Comparison of ENCODE assay signal across 8 cellular contexts in the genomic region with DNA sequence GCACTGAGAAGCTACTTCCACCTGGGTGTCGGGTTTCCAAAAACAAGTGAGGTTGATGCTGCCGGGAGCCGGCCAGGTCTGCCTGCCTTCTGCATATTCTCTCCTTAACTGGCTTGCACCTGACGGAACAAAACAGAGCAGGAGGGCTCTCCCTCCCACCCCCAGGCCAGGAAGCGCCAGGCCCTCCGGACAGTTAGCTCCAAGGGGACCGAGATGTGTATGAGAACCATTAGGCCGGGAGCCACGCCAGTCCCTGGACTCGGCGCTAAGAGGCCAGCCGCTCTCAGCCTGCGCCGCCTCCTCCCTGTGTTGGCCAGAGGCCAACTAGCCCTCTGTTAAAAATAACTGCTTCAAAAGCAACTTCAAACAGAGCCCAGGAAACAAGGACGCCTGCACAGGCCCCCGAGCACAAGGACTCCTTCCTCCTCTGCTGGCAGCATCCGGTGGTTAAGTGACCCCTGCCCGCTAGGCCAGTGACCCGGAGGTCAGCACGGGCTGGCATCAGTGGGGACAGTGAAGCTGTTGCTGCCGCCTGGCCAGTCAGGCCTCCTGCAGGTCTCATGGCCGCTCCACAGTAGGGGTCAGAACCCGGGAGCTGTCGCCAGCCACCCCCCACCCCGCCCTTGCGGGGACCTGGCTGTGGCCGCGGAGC.
DNase-seq lines count a peak whose midpoint lies in the region; ATAC-seq, FAIRE-seq and TF ChIP-seq lines count a peak whose summit lies in the region.

No MANE protein-coding gene starts in this region.

- H3K27ac ChIP-seq in K562 (ENCODE audit: extremely low read depth, low read depth, low read length): no peak overlapping the region

- no TSS peak for BruUV-seq in K562 (replicated peaks; lab: Mats Ljungman, UMichigan)

- H3K9me1 ChIP-seq in K562 (ENCODE audit: control insufficient read depth, insufficient read depth, low read length): no peaks in the 10 kb centered on the region

- peaks cover 7% of the 10 kb centered on the region for H3K36me3 Mint-ChIP-seq in T-helper 17 cell (ENCODE audit: low read depth)

- no peak for TF ChIP-seq RAD21 in K562 (CRISPR knock-in tag; conservative IDR thresholded peaks at IDR 0.05 in 1 of 2, IDR thresholded peaks at IDR 0.05 in 1 of 2)

- H3K9me3 ChIP-seq in K562 (replicated peaks; ENCODE audit: control insufficient read depth, insufficient read depth, low read depth, low read length) (no peaks in the 10 kb centered on the region), T-helper 17 cell (ENCODE audit: control insufficient read depth, low read length, poor library complexity, severe bottlenecking) (no peaks in the 10 kb centered on the region)

- FAIRE-seq in K562 (lab: Jason Lieb, UNC): no peak

- ATAC-seq in K562 (peak; percentile 60), HG03439 (IDR thresholded peaks at IDR 0.05; ENCODE audit: unreplicated experiment) (no peak), GM18868 (IDR thresholded peaks at IDR 0.05; ENCODE audit: unreplicated experiment) (no peak), T-helper 17 cell (no peak), HG03571 (IDR thresholded peaks at IDR 0.05; ENCODE audit: unreplicated experiment) (no peak)

- 0 out of 2 replicates have a peak, but pooled peaks cover 16% of the 10 kb centered on the region for H4K20me1 ChIP-seq in K562 (replicated peaks; ENCODE audit: control insufficient read depth, insufficient read depth, low read length)

- no peak for TF ChIP-seq POLR2A in K562 (conservative IDR thresholded peaks at IDR 0.05)

- H3K27ac Mint-ChIP-seq in T-helper 17 cell: no peak overlapping the region

- H2AFZ ChIP-seq in K562 (ENCODE audit: low read depth, low read length): no peak overlapping the region

- no peak for TF ChIP-seq EP300 in K562 (IDR thresholded peaks at IDR 0.05; ENCODE audit: low read length)

- intact Hi-C loops in K562 (cut with micrococcal nuclease): no loop called here

- peaks cover 0 to 7% of the 10 kb centered on the region in 2 experiments; a peak in 2 of 5 replicates for H3K4me1 ChIP-seq in K562 (replicated peaks in 1 of 2; ENCODE audit: control insufficient read depth in 2 of 2, insufficient read depth in 2 of 2, low read length in 2 of 2)

- no peak overlapping the region for H3K4me2 ChIP-seq in K562 (ENCODE audit: insufficient read depth, low read length)

- DNase-seq in NCI-H1417 (lab: John Stamatoyannopoulos, UW): peak; percentile 91 to 96 (median 94)
- peak in 2 of 4 experiments; percentile 21 to 29 for DNase-seq in K562 (ENCODE audit: extremely low read depth in 1 of 4, low spot score in 3 of 4)
- peak; percentile 74 for DNase-seq in inferior parietal cortex (ENCODE audit: extremely low spot score)
- DNase-seq in superior temporal gyrus (ENCODE audit: extremely low spot score): peak; percentile 74
- no peak for DNase-seq in T-helper 17 cell

- in situ Hi-C loops in K562 (cut with MboI): no loop called here

- no peak for TF ChIP-seq CTCF in K562 (IDR thresholded peaks at IDR 0.05 in 2 of 3, conservative IDR thresholded peaks at IDR 0.05 in 1 of 3; ENCODE audit: insufficient read depth in 2 of 3, low read depth in 1 of 3, low read length in 3 of 3)

- no peak overlapping the region; a peak in 1 of 4 replicates for H3K9ac ChIP-seq in K562 (ENCODE audit: insufficient read depth in 1 of 2, low read depth in 2 of 2, low read length in 2 of 2)

- H3K36me3 ChIP-seq in K562 (ENCODE audit: control insufficient read depth, insufficient read depth, low read length): no peaks in the 10 kb centered on the region

- H3K4me3 Mint-ChIP-seq in T-helper 17 cell: no peak overlapping the region

- peaks cover 5% of the 10 kb centered on the region for H3K4me1 Mint-ChIP-seq in T-helper 17 cell

- POLR2A ChIA-PET in K562 (lab: Yijun Ruan, JAX): interaction anchor here (0.7 to 1.2 kb wide), 4 partner anchors 10 to 559 kb away, joined by 3 to 5 read pairs (median 3); no protein-coding TSS in a partner anchor

- H3K27me3 Mint-ChIP-seq in T-helper 17 cell: peaks cover 8% of the 10 kb centered on the region

- no peak overlapping the region for H3K4me3 ChIP-seq in K562

- no peaks in the 10 kb centered on the region for H3K79me2 ChIP-seq in K562 (ENCODE audit: control insufficient read depth, insufficient read depth, low read length)

- 5% methylated on average over 27 of the region's 28 CpGs for WGBS in K562 (ENCODE audit: insufficient coverage, low coverage, missing lambda C conversion rate)

- H3K27me3 ChIP-seq in K562 (ENCODE audit: control insufficient read depth in 2 of 2, insufficient read depth in 2 of 2, low read length in 2 of 2): peaks cover 20 to 82% of the 10 kb centered on the region in 2 experiments; a peak in 4 of 5 replicates

- CTCF ChIA-PET in K562 (lab: Yijun Ruan, JAX; ENCODE audit: low intra/inter-chr PET ratio): interaction anchor here (0.7 kb wide), 1 partner anchor 387 kb away, joined by 3 read pairs; no protein-coding TSS in a partner anchor

TF ChIP-seq in K562, 482 proteins besides CTCF, POLR2A, EP300 and RAD21:
- TF ChIP-seq RBM17 (IDR thresholded peaks at IDR 0.05; ENCODE audit: borderline replicate concordance, low read depth, low read length) (no peak), HLTF (IDR thresholded peaks at IDR 0.05) (no peak), ZNF316 (IDR thresholded peaks at IDR 0.05) (no peak), NFIC (IDR thresholded peaks at IDR 0.05) (peak; percentile 86), ZNF57 (CRISPR knock-in tag; IDR thresholded peaks at IDR 0.05) (no peak)

Comparison
In these comparisons a context has a peak if more than half of its experiments do, and no peak if none do; other contexts are left out.
1. DNase-seq: peak in NCI-H1417 (3 of 3), inferior parietal cortex (single experiment) and superior temporal gyrus (single experiment); none in T-helper 17 cell (0 of 3).